8 cellular contexts compared by ENCODE assay signal in the genomic region with DNA sequence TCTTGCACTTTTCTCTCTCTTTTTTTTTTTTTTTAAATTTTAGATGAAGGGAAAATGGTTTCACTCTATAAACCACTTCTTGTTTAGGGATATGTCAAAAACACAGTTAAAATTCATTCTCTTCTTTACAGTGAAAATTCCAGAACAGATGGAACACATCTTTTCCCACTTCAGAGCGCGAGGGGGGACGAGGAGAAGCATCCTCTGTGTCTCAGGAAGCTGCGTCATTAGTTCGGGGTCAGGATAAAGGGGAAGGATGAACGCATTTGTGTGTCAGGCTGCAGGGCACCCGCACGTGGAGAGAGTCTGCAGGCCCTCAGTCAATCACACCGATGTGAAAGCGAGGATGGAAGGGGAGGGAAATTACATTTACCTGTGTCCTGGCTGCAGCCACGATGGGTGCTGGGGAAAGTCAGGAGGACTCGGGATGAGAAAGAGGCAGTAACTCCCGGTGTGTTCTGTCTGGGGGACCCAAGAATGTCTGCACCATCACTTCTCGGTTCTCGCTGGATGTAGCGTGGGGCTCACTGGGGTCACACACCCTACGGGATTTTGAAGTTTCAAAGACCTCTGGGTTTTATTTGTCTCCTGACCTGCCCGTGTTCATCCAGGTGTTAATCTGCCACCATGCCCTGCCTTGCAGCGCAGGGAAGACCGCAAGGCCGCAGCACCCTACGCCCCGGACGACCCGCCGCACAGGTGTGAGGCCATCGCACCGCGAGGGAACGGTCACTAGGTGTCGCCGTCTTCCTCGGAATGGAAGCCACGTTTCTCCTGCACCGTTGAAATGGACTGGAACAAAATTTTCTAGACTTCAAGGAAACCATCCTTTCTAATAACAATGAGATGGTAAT.
DNase-seq lines count a peak whose midpoint lies in the region; ATAC-seq and TF ChIP-seq lines count a peak whose summit lies in the region.

No MANE protein-coding gene starts in this region.

- peak overlapping the region; percentile 50 for H3K4me2 ChIP-seq in mammary epithelial cell (ENCODE audit: insufficient read depth, low read depth, low read length)

- no peak overlapping the region for H3K9ac ChIP-seq in mammary epithelial cell (ENCODE audit: insufficient read depth, low read length)

- H3K4me3 ChIP-seq in mammary epithelial cell (replicated peaks in 1 of 3; ENCODE audit: insufficient read depth in 1 of 3, low read depth in 2 of 3, low read length in 3 of 3), result no peak overlapping the region

- peaks cover 7% of the 10 kb centered on the region for H3K4me1 Mint-ChIP-seq in WTC11

- H4K20me1 ChIP-seq in mammary epithelial cell (ENCODE audit: insufficient read depth, low read length), result no peaks in the 10 kb centered on the region

- dilution Hi-C loops in mammary epithelial cell (cut with HindIII; ENCODE audit: low sequenced_read_pairs), result no loop called here

- no peaks in the 10 kb centered on the region for H3K27me3 ChIP-seq in mammary epithelial cell (ENCODE audit: insufficient read depth, low read length)

- H3K9me3 ChIP-seq in mammary epithelial cell (replicated peaks; ENCODE audit: insufficient read depth, low read length), result no peaks in the 10 kb centered on the region

- no peaks in the 10 kb centered on the region for H3K36me3 ChIP-seq in mammary epithelial cell (ENCODE audit: insufficient read depth, low read length)

- peaks cover 2% of the 10 kb centered on the region; the same call in 1 of the 2 replicates for H3K27me3 Mint-ChIP-seq in WTC11 (ENCODE audit: low read depth)

- POLR2A ChIA-PET in WTC11 (lab: Charles Lee), result no interaction called here

- H3K79me2 ChIP-seq in mammary epithelial cell (ENCODE audit: insufficient read depth, low read length), result no peaks in the 10 kb centered on the region

- 49% methylated on average over 25 of the region's 35 CpGs for WGBS in mammary epithelial cell (ENCODE audit: low coverage, missing lambda C conversion rate)

- ATAC-seq in GM19351 (IDR thresholded peaks at IDR 0.05; ENCODE audit: unreplicated experiment), result peak; percentile 88
- peak; percentile 94 for ATAC-seq in WTC11

- no peak overlapping the region for H2AFZ ChIP-seq in mammary epithelial cell (ENCODE audit: low read depth, low read length)

- CTCF ChIA-PET in WTC11 (lab: Charles Lee) (interaction anchor here (0.7 to 1.6 kb wide), 3 partner anchors 24 to 42 kb away, joined by 3 to 4 read pairs (median 3); no protein-coding TSS in a partner anchor), mammary epithelial cell (lab: Charles Lee; ENCODE audit: low non-redundant PET) (no interaction called here)

- H3K27ac ChIP-seq in mammary epithelial cell (ENCODE audit: insufficient read depth, low read depth, low read length), result no peak overlapping the region

- H3K4me1 ChIP-seq in mammary epithelial cell (ENCODE audit: insufficient read depth, low read length), result no peaks in the 10 kb centered on the region

- H3K9me3 Mint-ChIP-seq in WTC11, result peaks cover 6% of the 10 kb centered on the region

- BruUV-seq in mammary epithelial cell (replicated peaks; lab: Mats Ljungman, UMichigan), result no TSS peak

- H3K36me3 Mint-ChIP-seq in WTC11, result no peaks in the 10 kb centered on the region

- TF ChIP-seq CTCF in WTC11 (IDR thresholded peaks at IDR 0.05), result peak; percentile 74
- TF ChIP-seq CTCF in mammary epithelial cell (conservative IDR thresholded peaks at IDR 0.05 in 1 of 2, IDR thresholded peaks at IDR 0.05 in 1 of 2; ENCODE audit: extremely low read depth in 1 of 2, insufficient read depth in 1 of 2, low read depth in 1 of 2, low read length in 2 of 2), result peak; percentile 73 to 83

- no peak overlapping the region for H3K27ac Mint-ChIP-seq in WTC11

- intact Hi-C loops in mammary epithelial cell (cut with micrococcal nuclease), result loop anchor here (1.0 to 5.0 kb wide), 6 partner anchors 42 to 1532 kb away; no protein-coding TSS in a partner anchor

- in situ Hi-C loops in KBM-7 (cut with MboI; ENCODE audit: low pct_unique_long_range_greater_than_20kb, low sequenced_read_pairs) (loop anchor here (25.0 kb wide), 1 partner anchor 1523 kb away; no protein-coding TSS in a partner anchor), mammary epithelial cell (cut with MboI; ENCODE audit: low sequenced_read_pairs in 2 of 2) (loop anchor here in 1 of 2 donors (25.0 kb wide), 2 partner anchors 1423 to 1523 kb away; no protein-coding TSS in a partner anchor)

- DNase-seq in C1 segment of cervical spinal cord (lab: John Stamatoyannopoulos, UW), result peak in 8 of 14 donors; percentile 2 to 62 (median 28)
- peak; percentile 60 for DNase-seq in KBM-7
- peak; percentile 84 for DNase-seq in WTC11 (ENCODE audit: low spot score)
- DNase-seq in mammary epithelial cell, result peak; percentile 26
- DNase-seq in kidney glomerular epithelial cell (lab: John Stamatoyannopoulos, UW), result peak; percentile 73
- peak; percentile 80 for DNase-seq in stimulated activated CD4-positive, alpha-beta T cell treated with anti-CD3 and anti-CD28 coated beads, Interleukin-4, amount 100 ng/mL, for 1 hour
- no peak for DNase-seq in MV-4-11 (lab: John Stamatoyannopoulos, UW)

- no peak overlapping the region for H3K4me3 Mint-ChIP-seq in WTC11

TF ChIP-seq in WTC11, 78 proteins besides CTCF, POLR2A, EP300 and RAD21:
- TF ChIP-seq SMAD4 (CRISPR knock-in tag; IDR thresholded peaks at IDR 0.05), result no peak
